ENCODE assay signal across 15 cellular contexts in the genomic region with DNA sequence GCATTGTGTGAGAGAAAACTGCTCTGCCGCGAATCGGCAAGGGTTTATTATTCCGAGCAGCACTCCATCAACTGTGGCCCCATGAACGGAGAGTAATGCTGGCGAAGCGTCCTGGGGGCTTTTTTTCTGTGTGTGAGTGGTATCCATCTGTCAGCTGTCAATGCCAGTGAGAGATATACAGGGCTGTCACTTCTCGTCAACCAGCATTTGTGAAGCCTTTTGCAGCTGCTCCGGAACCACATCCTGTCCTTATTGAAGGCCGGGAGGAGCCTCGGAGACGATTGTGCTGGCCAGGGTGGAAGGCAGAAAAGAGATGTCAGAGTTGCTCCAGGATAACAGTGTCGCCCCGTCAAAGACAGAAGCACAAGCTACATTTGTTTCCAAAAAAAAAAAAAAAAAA.
A peak's percentile ranks its signal among the peaks of the same experiment; 100 is the strongest.
DNase-seq lines count a peak whose midpoint lies in the region; ATAC-seq and TF ChIP-seq lines count a peak whose summit lies in the region.
"Had no signal": no experiment of that assay in that cellular context is flagged by ENCODE, and none has a peak within 500 bp of the region (broad histone marks: within the 10 kb centered on the region; RNA-seq: fewer than 3 reads in every experiment).

No MANE protein-coding gene starts in this region.

- no peaks in the 10 kb centered on the region for H3K36me3 Mint-ChIP-seq in type B pancreatic cell

- H3K4me2 ChIP-seq in hepatocyte: peak overlapping the region; percentile 72

- peaks cover 39% of the 10 kb centered on the region for H3K27me3 Mint-ChIP-seq in type B pancreatic cell

- H3K4me3 Mint-ChIP-seq in type B pancreatic cell: peak overlapping the region; percentile 73
- H3K4me3 Mint-ChIP-seq: dendritic cell treated with granulocyte-macrophage colony-stimulating factor and Interleukin-4, amounts not matched to agents 40 ng/mL and 50 ng/mL, for 4 days; T-helper 2 cell treated with Interferon-gamma antibody and Interleukin-4, amounts not matched to agents 5 μg/mL and 100 μg/mL, for 36 hours had no signal

- no peaks in the 10 kb centered on the region for H3K4me1 ChIP-seq in left ventricle myocardium inferior
- H3K4me1 ChIP-seq in hepatocyte (ENCODE audit: insufficient read depth): no peaks in the 10 kb centered on the region
- H3K4me1 ChIP-seq: parathyroid adenoma had no signal

- H3K9me2 ChIP-seq in hepatocyte (replicated peaks; ENCODE audit: insufficient read depth): no peaks in the 10 kb centered on the region

- H3K27me3 ChIP-seq in left ventricle myocardium inferior (ENCODE audit: low read depth): peaks cover 68% of the 10 kb centered on the region
- no peaks in the 10 kb centered on the region for H3K27me3 ChIP-seq in hepatocyte
- H3K27me3 ChIP-seq in H7 (ENCODE audit: control insufficient read depth, insufficient read depth, low read length): no peaks in the 10 kb centered on the region

- H3K4me3 ChIP-seq in left ventricle myocardium inferior (peak overlapping the region; percentile 34), hepatocyte (no peak overlapping the region), H7 (ENCODE audit: insufficient read depth, low read depth, low read length) (no peak overlapping the region)

- H3K27ac ChIP-seq in left ventricle myocardium inferior (replicated peaks) (no peak overlapping the region), hepatocyte (peak overlapping the region; percentile 61)
- H3K27ac ChIP-seq: parathyroid adenoma had no signal

- H3K9me3 Mint-ChIP-seq in type B pancreatic cell: peaks cover 4% of the 10 kb centered on the region
- H3K9me3 Mint-ChIP-seq: dendritic cell treated with granulocyte-macrophage colony-stimulating factor and Interleukin-4, amounts not matched to agents 40 ng/mL and 50 ng/mL, for 4 days; T-helper 2 cell treated with Interferon-gamma antibody and Interleukin-4, amounts not matched to agents 5 μg/mL and 100 μg/mL, for 36 hours had no signal

- H3K27ac Mint-ChIP-seq in type B pancreatic cell: no peak overlapping the region
- H3K27ac Mint-ChIP-seq: dendritic cell treated with granulocyte-macrophage colony-stimulating factor and Interleukin-4, amounts not matched to agents 40 ng/mL and 50 ng/mL, for 4 days; T-helper 2 cell treated with Interferon-gamma antibody and Interleukin-4, amounts not matched to agents 5 μg/mL and 100 μg/mL, for 36 hours had no signal

- no peak for TF ChIP-seq CTCF in left ventricle myocardium inferior (IDR thresholded peaks at IDR 0.05; ENCODE audit: borderline replicate concordance)
- TF ChIP-seq CTCF in hepatocyte (IDR thresholded peaks at IDR 0.05; ENCODE audit: poor library complexity): no peak
- no peak for TF ChIP-seq CTCF in type B pancreatic cell (conservative IDR thresholded peaks at IDR 0.05)

- no peaks in the 10 kb centered on the region for H3K36me3 ChIP-seq in left ventricle myocardium inferior
- H3K36me3 ChIP-seq in hepatocyte (replicated peaks; ENCODE audit: insufficient read depth, low read depth): no peaks in the 10 kb centered on the region
- no peaks in the 10 kb centered on the region for H3K36me3 ChIP-seq in H7 (replicated peaks; ENCODE audit: control insufficient read depth, insufficient read depth, low read length)

- 55% methylated on average over 14 of the region's 14 CpGs for WGBS in hepatocyte (ENCODE audit: low lambda C conversion rate, missing lambda C conversion rate)

- no peak for ATAC-seq in Right ventricle myocardium inferior
- ATAC-seq in GM21526 (IDR thresholded peaks at IDR 0.05; ENCODE audit: low FRiP score, unreplicated experiment): no peak
- ATAC-seq: HCT116 had no signal

- H3K79me2 ChIP-seq in hepatocyte: no peaks in the 10 kb centered on the region
- H3K79me2 ChIP-seq: parathyroid adenoma had no signal

- H2AFZ ChIP-seq in hepatocyte: peak overlapping the region; percentile 40
- H2AFZ ChIP-seq: parathyroid adenoma had no signal

- no peaks in the 10 kb centered on the region for H4K20me1 ChIP-seq in hepatocyte (ENCODE audit: insufficient read depth, poor library complexity, severe bottlenecking)

- peaks cover 18% of the 10 kb centered on the region for H3K4me1 Mint-ChIP-seq in type B pancreatic cell (ENCODE audit: unreplicated experiment)

- H3K9me3 ChIP-seq in left ventricle myocardium inferior (replicated peaks): no peaks in the 10 kb centered on the region
- H3K9me3 ChIP-seq in hepatocyte (ENCODE audit: low read depth): no peaks in the 10 kb centered on the region

- DNase-seq in left ventricle myocardium inferior: no peak
- no peak for DNase-seq in Right ventricle myocardium inferior (ENCODE audit: missing footprints)
- DNase-seq in NCI-H82 treated with DMSO at 0.1 percent for 48 hours (lab: John Stamatoyannopoulos, UW; ENCODE audit: unreplicated experiment): peak; percentile 62
- DNase-seq in hepatocyte (ENCODE audit: low spot score): no peak
- no peak for DNase-seq in type B pancreatic cell (ENCODE audit: extremely low spot score, unreplicated experiment)
- DNase-seq in H7: no peak
- no peak for DNase-seq in iPS-NIHi11 (ENCODE audit: low spot score)
- DNase-seq: ACHN, amniotic stem cell, Karpas-422 had no signal

- intact Hi-C loops in left ventricle myocardium inferior (cut with micrococcal nuclease) (no loop called here), Right ventricle myocardium inferior (cut with DNase I) (no loop called here)
